In genomic region chr6:72580281-72580940, GRCh38 we compare ENCODE assay signal across 8 cellular contexts. TPM values are rescaled to one million over a fixed set of nuclear protein-coding genes. Genes with fewer than 3 reads are reported as not detected.
DNase-seq lines count a peak whose midpoint lies in the region; ATAC-seq and FAIRE-seq lines count a peak whose summit lies in the region.

No MANE protein-coding gene starts in this region.

- H3K27ac ChIP-seq in SJCRH30: no peak overlapping the region

- DNase-seq in GDM1 (lab: John Stamatoyannopoulos, UW) (peak; percentile 42), M059J (ENCODE audit: low read depth) (peak; percentile 87), SJCRH30 (peak; percentile 27 to 41), fibroblast of the conjunctiva (ENCODE audit: low read depth) (peak; percentile 55), urothelium cell line (ENCODE audit: low spot score) (peak; percentile 40)
- no peak for DNase-seq in activated CD4-positive, CD25-positive, alpha-beta regulatory T cell (lab: John Stamatoyannopoulos, UW)
- no peak for DNase-seq in activated T-cell treated with anti-CD3 and anti-CD28 coated beads, Interleukin-2, amount 50 U/mL, for 1 hour

- H3K4me3 ChIP-seq in SJCRH30: no peak overlapping the region

- H3K27me3 ChIP-seq in SJCRH30: no peaks in the 10 kb centered on the region

- peak; percentile 90 for ATAC-seq in GM21737 (IDR thresholded peaks at IDR 0.05; ENCODE audit: unreplicated experiment)

- no peak for FAIRE-seq in urothelium cell line (lab: Jason Lieb, UNC)

- no peaks in the 10 kb centered on the region for H3K9me3 ChIP-seq in SJCRH30 (replicated peaks)

- H3K4me1 ChIP-seq in SJCRH30: no peaks in the 10 kb centered on the region

- H3K36me3 ChIP-seq in SJCRH30: no peaks in the 10 kb centered on the region

RNA-seq across cellular contexts. Expression of gene KCNQ5, which starts 41.5 kb away (rescaled TPM):
- total RNA-seq in M059J (2014; rRNA removed; shearing (Covaris generic)): 3.2 and 4.8 TPM in 2 replicates
- not detected in 2 replicates for total RNA-seq in SJCRH30 (2014; rRNA removed; shearing (Covaris generic))

Comparison
In these comparisons a context has a peak if more than half of its experiments do, and no peak if none do; other contexts are left out.
1. DNase-seq: peak in GDM1 (single experiment), M059J (single experiment), SJCRH30 (2 of 2), fibroblast of the conjunctiva (single experiment) and urothelium cell line (single experiment); none in activated CD4-positive, CD25-positive, alpha-beta regulatory T cell (0 of 4) and activated T-cell treated with anti-CD3 and anti-CD28 coated beads, Interleukin-2, amount 50 U/mL, for 1 hour (single experiment).